ENCODE assay signal across 19 cellular contexts in genomic region chr12:114064497-114064896, GRCh38.
"Had no signal": no experiment of that assay in that cellular context is flagged by ENCODE, and none has a peak within 500 bp of the region (broad histone marks: within the 10 kb centered on the region; RNA-seq: fewer than 3 reads in every experiment).

No MANE protein-coding gene starts in this region.

- H3K4me3 Mint-ChIP-seq: memory B cell; nephron; stimulated activated naive B cell treated with anti-CD40 and anti-IgM and Interleukin-4, amounts not matched to agents 10 μg/mL and 1 μg/mL and 100 μg/mL, for 72 hours; stimulated activated naive CD8-positive, alpha-beta T cell treated with anti-CD3 and anti-CD28 coated beads, Interleukin-15, amount 100 ng/mL, for 72 hours had no signal

- H3K4me1 Mint-ChIP-seq: memory B cell; nephron; stimulated activated naive B cell treated with anti-CD40 and anti-IgM and Interleukin-4, amounts not matched to agents 10 μg/mL and 1 μg/mL and 100 μg/mL, for 72 hours; stimulated activated naive CD8-positive, alpha-beta T cell treated with anti-CD3 and anti-CD28 coated beads, Interleukin-15, amount 100 ng/mL, for 72 hours had no signal

- DNase-seq: cortex of kidney; effector memory CD4-positive, alpha-beta T cell; esophagus squamous epithelium; foreskin fibroblast; glutamatergic neuron; kidney; left cardiac atrium; left ventricle myocardium inferior; lower lobe of right lung; midbrain; posterior cingulate gyrus; sigmoid colon; stimulated activated CD4-positive, alpha-beta T cell treated with anti-CD3 and anti-CD28 coated beads, Interleukin-2, amount 100 ng/mL, for 24 hours; stimulated activated CD4-positive, alpha-beta T cell treated with anti-CD3 and anti-CD28 coated beads, Interleukin-4, amount 100 ng/mL, for 4 hours; stimulated activated naive B cell treated with anti-CD40 and anti-IgM and Interleukin-4, amounts not matched to agents 10 μg/mL and 1 μg/mL and 100 μg/mL, for 72 hours; stimulated activated naive CD8-positive, alpha-beta T cell treated with anti-CD3 and anti-CD28 coated beads, Interleukin-15, amount 100 ng/mL, for 72 hours; testis had no signal

- H3K27ac Mint-ChIP-seq: memory B cell; nephron; stimulated activated naive B cell treated with anti-CD40 and anti-IgM and Interleukin-4, amounts not matched to agents 10 μg/mL and 1 μg/mL and 100 μg/mL, for 72 hours; stimulated activated naive CD8-positive, alpha-beta T cell treated with anti-CD3 and anti-CD28 coated beads, Interleukin-15, amount 100 ng/mL, for 72 hours had no signal

- H3K36me3 Mint-ChIP-seq: memory B cell; stimulated activated naive B cell treated with anti-CD40 and anti-IgM and Interleukin-4, amounts not matched to agents 10 μg/mL and 1 μg/mL and 100 μg/mL, for 72 hours had no signal
